ENCODE assay signal across 19 cellular contexts in the genomic region with DNA sequence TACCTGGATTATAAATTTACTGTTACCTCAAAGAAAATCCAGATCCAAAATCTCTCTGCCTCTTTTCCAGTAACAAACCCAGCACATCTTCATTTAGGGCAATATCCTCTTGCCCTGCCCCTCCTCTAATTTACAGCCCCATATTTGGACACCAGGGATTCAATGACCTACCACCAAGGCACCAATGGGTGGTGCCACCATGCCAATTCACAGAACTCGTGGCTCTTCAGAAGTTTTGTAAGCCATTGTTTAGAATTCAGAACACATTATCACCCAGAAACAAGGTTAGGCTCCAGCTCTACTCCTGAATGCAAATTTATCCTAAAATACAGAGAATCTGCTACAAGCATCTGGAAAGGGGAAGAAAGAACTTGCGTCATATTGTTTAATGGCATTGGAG.
DNase-seq lines count a peak whose midpoint lies in the region; ATAC-seq and TF ChIP-seq lines count a peak whose summit lies in the region.
"Had no signal": no experiment of that assay in that cellular context is flagged by ENCODE, and none has a peak within 500 bp of the region (broad histone marks: within the 10 kb centered on the region; RNA-seq: fewer than 3 reads in every experiment).

No MANE protein-coding gene starts in this region.

- DNase-seq in SK-N-SH: no peak
- peak; percentile 34 for DNase-seq in SK-MEL-5 (ENCODE audit: low read depth, low spot score)
- peak; percentile 76 for DNase-seq in medulla oblongata (ENCODE audit: extremely low spot score)
- DNase-seq in DMS79 treated with DMSO at 0.1 percent for 48 hours (lab: John Stamatoyannopoulos, UW): no peak
- no peak for DNase-seq in CD8-positive, alpha-beta T cell
- no peak for DNase-seq in progenitor cell of endocrine pancreas (ENCODE audit: low spot score, unreplicated experiment)
- DNase-seq in NCI-H526 (lab: John Stamatoyannopoulos, UW): no peak
- DNase-seq: 8988T, GOT3, NCI-H1092 treated with DMSO at 0.1 percent for 48 hours, NCI-H1694, NCI-H345, NCI-H526 treated with DMSO at 0.1 percent for 48 hours, PC-9, T-cell had no signal

- H4K20me1 ChIP-seq in SK-N-SH (ENCODE audit: insufficient read depth): 0 out of 2 replicates have a peak, but pooled peaks cover 4% of the 10 kb centered on the region
- H4K20me1 ChIP-seq: BLaER1 treated with 17β-estradiol and CSF1 and Interleukin-3, amounts not matched to agents 10 nM and 100 nM had no signal

- no peak for TF ChIP-seq EP300 in SK-N-SH (IDR thresholded peaks at IDR 0.05; ENCODE audit: borderline replicate concordance in 1 of 2, low read depth in 1 of 2, low read length in 1 of 2)

- intact Hi-C loops in CD8-positive, alpha-beta T cell (cut with DNase I, micrococcal nuclease): no loop called here

- H3K4me2 ChIP-seq in SK-N-SH: peak overlapping the region; percentile 88
- H3K4me2 ChIP-seq: PC-9 had no signal

- no peaks in the 10 kb centered on the region for H3K36me3 Mint-ChIP-seq in CD8-positive, alpha-beta T cell
- no peaks in the 10 kb centered on the region for H3K36me3 Mint-ChIP-seq in progenitor cell of endocrine pancreas (ENCODE audit: insufficient read depth)
- H3K36me3 Mint-ChIP-seq: T-cell had no signal

- TF ChIP-seq RAD21 in SK-N-SH (IDR thresholded peaks at IDR 0.05; ENCODE audit: low read length): no peak

- H2AFZ ChIP-seq in SK-N-SH (ENCODE audit: low read depth): no peak overlapping the region
- H2AFZ ChIP-seq: PC-9 had no signal

- peak overlapping the region in 1 of 2 experiments; percentile 28; a peak in 1 of 4 replicates for H3K4me3 ChIP-seq in SK-N-SH (ENCODE audit: low read depth in 2 of 2, low read length in 1 of 2)
- no peak overlapping the region for H3K4me3 ChIP-seq in CD8-positive, alpha-beta T cell (ENCODE audit: low read depth, low read length)
- H3K4me3 ChIP-seq: BLaER1 treated with 17β-estradiol and CSF1 and Interleukin-3, amounts not matched to agents 10 nM and 100 nM; K562; PC-9; SJSA1 had no signal

- H3K27ac Mint-ChIP-seq in CD8-positive, alpha-beta T cell: no peak overlapping the region
- H3K27ac Mint-ChIP-seq in progenitor cell of endocrine pancreas: no peak overlapping the region
- H3K27ac Mint-ChIP-seq: T-cell had no signal

- no peaks in the 10 kb centered on the region for H3K27me3 ChIP-seq in SK-N-SH (ENCODE audit: insufficient read depth)
- peaks cover 3% of the 10 kb centered on the region for H3K27me3 ChIP-seq in CD8-positive, alpha-beta T cell (ENCODE audit: insufficient read depth, low read length)
- H3K27me3 ChIP-seq: BLaER1 treated with 17β-estradiol and CSF1 and Interleukin-3, amounts not matched to agents 10 nM and 100 nM; SJSA1 had no signal

- no peak for ATAC-seq in SK-N-SH treated with all-trans-retinoic acid at 6 μM for 48 hours
- no peak for ATAC-seq in CD8-positive, alpha-beta T cell
- ATAC-seq: K562, T-cell had no signal

- peaks cover 13% of the 10 kb centered on the region for H3K27me3 Mint-ChIP-seq in CD8-positive, alpha-beta T cell (ENCODE audit: low read depth)
- peaks cover 4% of the 10 kb centered on the region for H3K27me3 Mint-ChIP-seq in progenitor cell of endocrine pancreas

- POLR2A ChIA-PET in SK-N-SH (lab: Yijun Ruan, JAX): no interaction called here
- POLR2A ChIA-PET in CD8-positive, alpha-beta T cell (lab: Charles Lee): no interaction called here

- peaks cover 0 to 15% of the 10 kb centered on the region in 2 experiments; a peak in 1 of 4 replicates for H3K4me1 ChIP-seq in SK-N-SH (ENCODE audit: control insufficient read depth in 1 of 2, insufficient read depth in 2 of 2, low read depth in 1 of 2, low read length in 1 of 2)
- no peaks in the 10 kb centered on the region for H3K4me1 ChIP-seq in CD8-positive, alpha-beta T cell (ENCODE audit: insufficient read depth, low read length)

- H3K4me3 Mint-ChIP-seq in CD8-positive, alpha-beta T cell: no peak overlapping the region
- H3K4me3 Mint-ChIP-seq in progenitor cell of endocrine pancreas (ENCODE audit: low read depth): no peak overlapping the region
- H3K4me3 Mint-ChIP-seq: T-cell had no signal

- CTCF ChIA-PET in SK-N-SH (lab: Yijun Ruan, JAX): no interaction called here
- CTCF ChIA-PET in CD8-positive, alpha-beta T cell (lab: Charles Lee): no interaction called here

- WGBS in SK-N-SH (ENCODE audit: low lambda C conversion rate): 66% methylated on average over 2 of the region's 2 CpGs

- peaks cover 85% of the 10 kb centered on the region for H3K79me2 ChIP-seq in SK-N-SH (ENCODE audit: insufficient read depth)

- H3K9me2 ChIP-seq in SK-N-SH: no peaks in the 10 kb centered on the region

- H3K4me1 Mint-ChIP-seq in CD8-positive, alpha-beta T cell (ENCODE audit: low read depth): no peaks in the 10 kb centered on the region
- no peaks in the 10 kb centered on the region for H3K4me1 Mint-ChIP-seq in progenitor cell of endocrine pancreas (ENCODE audit: low read depth)
- H3K4me1 Mint-ChIP-seq: T-cell had no signal

- peak overlapping the region in 1 of 2 experiments; percentile 99; a peak in 1 of 4 replicates for H3K27ac ChIP-seq in SK-N-SH (ENCODE audit: low read depth in 2 of 2, low read length in 1 of 2)
- H3K27ac ChIP-seq in CD8-positive, alpha-beta T cell (ENCODE audit: low read depth, low read length): no peak overlapping the region
- H3K27ac ChIP-seq: BLaER1 treated with 17β-estradiol and CSF1 and Interleukin-3, amounts not matched to agents 10 nM and 100 nM; PC-9; SJSA1 had no signal

- H3K9me3 Mint-ChIP-seq in CD8-positive, alpha-beta T cell: no peaks in the 10 kb centered on the region
- H3K9me3 Mint-ChIP-seq in progenitor cell of endocrine pancreas (ENCODE audit: low read depth): no peaks in the 10 kb centered on the region
- H3K9me3 Mint-ChIP-seq: T-cell had no signal

- no peaks in the 10 kb centered on the region for H3K9me3 ChIP-seq in SK-N-SH
- H3K9me3 ChIP-seq in CD8-positive, alpha-beta T cell (ENCODE audit: low read length): no peaks in the 10 kb centered on the region
- H3K9me3 ChIP-seq: BLaER1 treated with 17β-estradiol and CSF1 and Interleukin-3, amounts not matched to agents 10 nM and 100 nM; SJSA1 had no signal

- H3K36me3 ChIP-seq in SK-N-SH (replicated peaks in 1 of 2; ENCODE audit: control insufficient read depth in 1 of 2, insufficient read depth in 2 of 2, low read length in 1 of 2): peaks cover 0 to 28% of the 10 kb centered on the region in 2 experiments
- H3K36me3 ChIP-seq in CD8-positive, alpha-beta T cell (ENCODE audit: insufficient read depth, low read length): no peaks in the 10 kb centered on the region
- H3K36me3 ChIP-seq: BLaER1 treated with 17β-estradiol and CSF1 and Interleukin-3, amounts not matched to agents 10 nM and 100 nM; SJSA1 had no signal

- in situ Hi-C loops in SK-MEL-5 (cut with HindIII; ENCODE audit: low pct_unique_long_range_greater_than_20kb, low sequenced_read_pairs): no loop called here

- peaks cover 19% of the 10 kb centered on the region for H3F3A ChIP-seq in SK-N-SH (replicated peaks; ENCODE audit: insufficient read depth)

- peak overlapping the region; percentile 90; the same call in 1 of the 2 replicates for H3K9ac ChIP-seq in SK-N-SH
- H3K9ac ChIP-seq: BLaER1 treated with 17β-estradiol and CSF1 and Interleukin-3, amounts not matched to agents 10 nM and 100 nM had no signal

- TF ChIP-seq CTCF in SK-N-SH (IDR thresholded peaks at IDR 0.05) (peak; percentile 9; the same call in 1 of the 2 replicates), progenitor cell of endocrine pancreas (IDR thresholded peaks at IDR 0.05; ENCODE audit: unreplicated experiment) (no peak)
- TF ChIP-seq CTCF in CD8-positive, alpha-beta T cell (IDR thresholded peaks at IDR 0.05): no peak

TF ChIP-seq in SK-N-SH, 30 proteins besides CTCF, POLR2A, EP300 and RAD21 (continues in another document):
- TF ChIP-seq EZH2phosphoT487 (IDR thresholded peaks at IDR 0.05; ENCODE audit: borderline replicate concordance, low read depth): no peak
- no peak for TF ChIP-seq MAX (IDR thresholded peaks at IDR 0.05; ENCODE audit: low read depth)
- no peak for TF ChIP-seq NFIC (IDR thresholded peaks at IDR 0.05; ENCODE audit: borderline replicate concordance)
- TF ChIP-seq SMC3 (IDR thresholded peaks at IDR 0.05; ENCODE audit: low read depth, low read length): no peak
- TF ChIP-seq MXI1 (IDR thresholded peaks at IDR 0.05; ENCODE audit: low read depth, low read length): no peak
- TF ChIP-seq SIN3A (IDR thresholded peaks at IDR 0.05; ENCODE audit: borderline replicate concordance, low read depth, low read length): no peak

TF ChIP-seq in SK-N-SH treated with all-trans-retinoic acid at 6 μM for 48 hours, 23 proteins besides CTCF, POLR2A, EP300 and RAD21:
- TF ChIP-seq ZFP30 (CRISPR knock-in tag; IDR thresholded peaks at IDR 0.05) (no peak), ZNF8 (CRISPR knock-in tag; IDR thresholded peaks at IDR 0.05) (no peak), OSR1 (CRISPR knock-in tag; IDR thresholded peaks at IDR 0.05) (no peak)

Comparison
In these comparisons a context has a peak if more than half of its experiments do, and no peak if none do; other contexts are left out.
1. DNase-seq: peak in SK-MEL-5 (single experiment) and medulla oblongata (single experiment); none in SK-N-SH (single experiment), DMS79 treated with DMSO at 0.1 percent for 48 hours (single experiment), CD8-positive, alpha-beta T cell (0 of 7), progenitor cell of endocrine pancreas (single experiment) and NCI-H526 (0 of 2).